14 cellular contexts compared by ENCODE assay signal in genomic region chr2:20484810-20485611, GRCh38. TPM values are rescaled to one million over a fixed set of nuclear protein-coding genes. Genes with fewer than 3 reads are reported as not detected.
DNase-seq lines count a peak whose midpoint lies in the region; ATAC-seq and TF ChIP-seq lines count a peak whose summit lies in the region.
"Had no signal": no experiment of that assay in that cellular context is flagged by ENCODE, and none has a peak within 500 bp of the region (broad histone marks: within the 10 kb centered on the region; RNA-seq: fewer than 3 reads in every experiment).

No MANE protein-coding gene starts in this region.

- TF ChIP-seq EP300 in suprapubic skin (IDR thresholded peaks at IDR 0.05) = no peak

- intact Hi-C loops in OCI-LY7 (cut with micrococcal nuclease; ENCODE audit: unreplicated experiment) = no loop called here

- WGBS in suprapubic skin = 93% methylated on average over 7 of the region's 8 CpGs

- H3K4me3 ChIP-seq in Karpas-422 (ENCODE audit: low read length) = no peak overlapping the region
- no peak overlapping the region for H3K4me3 ChIP-seq in suprapubic skin
- H3K4me3 ChIP-seq in OCI-LY7 (ENCODE audit: low read depth, low read length, poor library complexity, severe bottlenecking) = no peak overlapping the region

- H3K27me3 ChIP-seq in Karpas-422 (ENCODE audit: low read length) (no peaks in the 10 kb centered on the region), suprapubic skin (no peaks in the 10 kb centered on the region)

- no peak for TF ChIP-seq CTCF in suprapubic skin (IDR thresholded peaks at IDR 0.05)
- no peak for TF ChIP-seq CTCF in OCI-LY7 (conservative IDR thresholded peaks at IDR 0.05; ENCODE audit: low read length)

- CTCF ChIA-PET in OCI-LY7 (lab: Charles Lee; ENCODE audit: unreplicated experiment) = no interaction called here

- TF ChIP-seq POLR2A in suprapubic skin (IDR thresholded peaks at IDR 0.05) = no peak

- H4K20me1 ChIP-seq in Karpas-422 (ENCODE audit: insufficient read depth, low read depth, low read length) (no peaks in the 10 kb centered on the region), OCI-LY7 (ENCODE audit: insufficient read depth, low read length) (no peaks in the 10 kb centered on the region; the same call in 1 of the 2 replicates)

- POLR2A ChIA-PET in OCI-LY7 (lab: Charles Lee) = no interaction called here

- H3K4me2 ChIP-seq in Karpas-422 (ENCODE audit: low read depth, low read length, poor library complexity, severe bottlenecking) = no peak overlapping the region
- H3K4me2 ChIP-seq in OCI-LY7 (ENCODE audit: low read length) = no peak overlapping the region

- H3K79me2 ChIP-seq in Karpas-422 (ENCODE audit: low read length) (no peaks in the 10 kb centered on the region), OCI-LY7 (ENCODE audit: insufficient read depth, low read depth, low read length) (no peaks in the 10 kb centered on the region)

- peak; percentile 31 for DNase-seq in Karpas-422
- DNase-seq in astrocyte of the hippocampus (ENCODE audit: low read depth, low spot score) = peak; percentile 38
- peak; percentile 36 for DNase-seq in left lobe of liver (ENCODE audit: low spot score)
- peak; percentile 33 to 66 for DNase-seq in suprapubic skin (ENCODE audit: low spot score in 2 of 2)
- DNase-seq in SK-N-DZ (ENCODE audit: low spot score) = no peak
- no peak for DNase-seq in NCI-H187 treated with DMSO at 0.1 percent for 48 hours (lab: John Stamatoyannopoulos, UW)
- DNase-seq in OCI-LY7 (ENCODE audit: low spot score) = no peak
- DNase-seq: CD8-positive, alpha-beta memory T cell; KG1; MM.1S; NCI-H1105; NCI-H1694 treated with DMSO at 0.1 percent for 48 hours; NCI-H446 treated with DMSO at 0.1 percent for 48 hours; SIG-M5 had no signal

- H3K36me3 ChIP-seq in Karpas-422 (ENCODE audit: insufficient read depth, low read length) (no peaks in the 10 kb centered on the region), suprapubic skin (no peaks in the 10 kb centered on the region), OCI-LY7 (ENCODE audit: insufficient read depth, low read length) (no peaks in the 10 kb centered on the region)

- H2AFZ ChIP-seq in Karpas-422 (ENCODE audit: low read length) (no peak overlapping the region), OCI-LY7 (ENCODE audit: low read length) (no peak overlapping the region)

- no TSS peak for BruUV-seq in OCI-LY7 (replicated peaks; lab: Mats Ljungman, UMichigan)

- ATAC-seq in left lobe of liver = no peak

- H3K9me2 ChIP-seq in Karpas-422 (replicated peaks; ENCODE audit: insufficient read depth, low read length) (no peaks in the 10 kb centered on the region), OCI-LY7 (ENCODE audit: insufficient read depth, low read length) (no peaks in the 10 kb centered on the region)

- no peaks in the 10 kb centered on the region for H3K9me3 ChIP-seq in Karpas-422 (ENCODE audit: low read length)
- H3K9me3 ChIP-seq in suprapubic skin = no peaks in the 10 kb centered on the region
- no peaks in the 10 kb centered on the region for H3K9me3 ChIP-seq in OCI-LY7 (ENCODE audit: low read length)

- H3K4me1 ChIP-seq in Karpas-422 (ENCODE audit: low read length) (peaks cover 14% of the 10 kb centered on the region), suprapubic skin (peaks cover 82% of the 10 kb centered on the region), OCI-LY7 (ENCODE audit: insufficient read depth, low read length, poor library complexity, severe bottlenecking) (no peaks in the 10 kb centered on the region)

- H3K27ac ChIP-seq in Karpas-422 (ENCODE audit: low read length) = no peak overlapping the region
- H3K27ac ChIP-seq in suprapubic skin = peak overlapping the region; percentile 92
- no peak overlapping the region for H3K27ac ChIP-seq in OCI-LY7 (ENCODE audit: low read depth, low read length, poor library complexity, severe bottlenecking)

- no peak overlapping the region for H3K9ac ChIP-seq in Karpas-422 (ENCODE audit: low read length)

RNA-seq across cellular contexts. Expression of gene RHOB, which starts 38.1 kb away (rescaled TPM):
- not detected in 2 replicates for total RNA-seq in Karpas-422 (2014; rRNA removed; shearing (Covaris generic); ENCODE audit: low replicate concordance)
- total RNA-seq in left lobe of liver (250 TPM), suprapubic skin (100 to 1,000 TPM; 404 to 719 (median 568) TPM), OCI-LY7 (2022) (0.36 TPM in 1 of 2 replicates, not detected in the other)
- 17.7 and 26.5 TPM in 2 replicates for polyA plus RNA-seq in SK-N-DZ (2014; cell fraction: cytosol; rRNA removed)
- polyA plus RNA-seq in SK-N-DZ (2014; cell fraction: nucleus; rRNA removed) = 11.5 and 17.1 TPM in 2 replicates
- total RNA-seq in OCI-LY7 (2014; rRNA removed; shearing (Covaris generic)) = 0.15 TPM in 1 of 2 replicates, not detected in the other

Comparison
In these comparisons a context has a peak if more than half of its experiments do, and no peak if none do; other contexts are left out.
1. DNase-seq: peak in Karpas-422 (single experiment), astrocyte of the hippocampus (single experiment), left lobe of liver (single experiment) and suprapubic skin (2 of 2); none in SK-N-DZ (single experiment), NCI-H187 treated with DMSO at 0.1 percent for 48 hours (single experiment) and OCI-LY7 (single experiment).
2. RNA of gene RHOB, which starts 38.1 kb away (total RNA-seq): 404 to 719 TPM in suprapubic skin and 250 TPM in left lobe of liver (single experiment); 0.15 to 0.36 TPM in OCI-LY7 and not detected in Karpas-422; every median in the first group is over 100 times any median in the second.